Comparison of ENCODE assay signal across 1 cellular context in the genomic region with DNA sequence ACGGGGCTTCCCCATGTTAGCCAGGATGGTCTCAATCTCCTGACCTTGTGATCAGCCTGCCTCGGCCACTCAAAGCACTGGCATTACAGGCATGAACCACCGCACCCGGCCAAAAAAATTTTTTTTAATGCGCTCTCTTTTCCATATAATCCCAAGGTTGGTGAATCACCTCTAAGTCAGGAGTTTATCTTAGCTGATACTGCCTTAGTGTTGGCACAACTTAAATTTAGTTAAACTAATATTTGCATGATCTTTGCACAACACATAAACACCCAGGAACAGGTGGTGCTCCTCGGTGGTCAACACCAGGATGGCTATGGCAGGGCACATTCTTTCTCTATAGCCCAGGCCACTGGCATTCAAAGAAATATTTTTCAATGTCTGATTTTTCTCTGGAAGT.
TF ChIP-seq lines count a peak whose summit lies in the region.

No MANE protein-coding gene starts in this region.

TF ChIP-seq in IMR-90, 13 proteins besides CTCF, POLR2A, EP300 and RAD21 (continued from another document):
- TF ChIP-seq, protein P1, sequence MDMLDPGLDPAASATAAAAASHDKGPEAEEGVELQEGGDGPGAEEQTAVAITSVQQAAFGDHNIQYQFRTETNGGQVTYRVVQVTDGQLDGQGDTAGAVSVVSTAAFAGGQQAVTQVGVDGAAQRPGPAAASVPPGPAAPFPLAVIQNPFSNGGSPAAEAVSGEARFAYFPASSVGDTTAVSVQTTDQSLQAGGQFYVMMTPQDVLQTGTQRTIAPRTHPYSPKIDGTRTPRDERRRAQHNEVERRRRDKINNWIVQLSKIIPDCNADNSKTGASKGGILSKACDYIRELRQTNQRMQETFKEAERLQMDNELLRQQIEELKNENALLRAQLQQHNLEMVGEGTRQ (IDR thresholded peaks at IDR 0.05; ENCODE audit: low read depth, low read length) = no peak
- TF ChIP-seq RFX5 (IDR thresholded peaks at IDR 0.05; ENCODE audit: low read depth, low read length) = no peak
